ENCODE assay signal across 1 cellular context in the genomic region with DNA sequence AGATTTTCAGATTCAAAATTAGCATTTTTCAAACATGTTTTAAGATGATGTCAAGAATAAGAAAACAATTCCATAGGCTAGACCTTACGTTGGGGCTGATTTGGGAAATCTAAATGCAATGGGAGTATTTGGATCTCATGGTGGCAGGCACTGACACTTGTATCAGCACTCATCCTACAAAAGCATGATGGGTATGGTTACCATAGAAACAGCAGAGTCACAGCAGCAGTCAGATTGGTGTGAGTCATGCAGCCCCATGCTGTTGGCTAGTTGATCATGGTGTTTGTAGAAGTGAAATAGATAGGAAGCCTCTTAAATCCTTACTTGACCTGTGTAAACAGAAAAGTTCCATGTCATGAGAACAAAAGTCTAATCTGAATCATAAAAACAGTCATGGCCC.
TF ChIP-seq lines count a peak whose summit lies in the region.

No MANE protein-coding gene starts in this region.

TF ChIP-seq in WTC11, 78 proteins besides CTCF, POLR2A, EP300 and RAD21 (continued from another document):
- no peak for TF ChIP-seq IRF1 (CRISPR knock-in tag; IDR thresholded peaks at IDR 0.05)
